In genomic region chr7:93758621-93759020, GRCh38 we compare ENCODE assay signal across 27 cellular contexts.
"Had no signal": no experiment of that assay in that cellular context is flagged by ENCODE, and none has a peak within 500 bp of the region (broad histone marks: within the 10 kb centered on the region; RNA-seq: fewer than 3 reads in every experiment).

No MANE protein-coding gene starts in this region.

- H3K4me3 ChIP-seq: left ventricle myocardium inferior, lung, mucosa of descending colon, pancreas, prostate gland, sigmoid colon, spleen, tibial nerve, uterus had no signal

- ATAC-seq: left colon; mucosa of descending colon; naive thymus-derived CD4-positive, alpha-beta T cell; natural killer cell treated with Interleukin-12 subunit alpha and Interleukin-12 subunit beta and Interleukin-15 and Interleukin-18, amount 100 ng/mL, for 72 hours; stimulated activated memory B cell treated with anti-CD40 and anti-IgM and Interleukin-4, amounts not matched to agents 10 μg/mL and 1 μg/mL and 100 μg/mL, for 72 hours; stimulated activated naive CD8-positive, alpha-beta T cell treated with anti-CD3 and anti-CD28 coated beads, Interleukin-15, amount 100 ng/mL, for 72 hours had no signal

- DNase-seq: hypothalamus; immature natural killer cell; left colon; left ventricle myocardium inferior; midbrain; mucosa of descending colon; naive thymus-derived CD4-positive, alpha-beta T cell; nucleus accumbens; pancreas; posterior cingulate gyrus; sigmoid colon; small intestine; spleen; stimulated activated CD4-positive, alpha-beta T cell treated with anti-CD3 and anti-CD28 coated beads, Interleukin-1b, Interleukin-23, amount 100 ng/mL, for 48 hours; stimulated activated CD4-positive, alpha-beta T cell treated with anti-CD3 and anti-CD28 coated beads, Interleukin-2, amount 100 ng/mL, for 48 hours; stimulated activated CD4-positive, alpha-beta T cell treated with anti-CD3 and anti-CD28 coated beads, Interleukin-4, amount 100 ng/mL, for 4 hours; stimulated activated CD8-positive, alpha-beta memory T cell treated with anti-CD3 and anti-CD28 coated beads, Interleukin-4, amount 100 ng/mL, for 48 hours; stimulated activated naive CD4-positive, alpha-beta T cell treated with Interleukin-2 at 50 U/mL for 16 hours; stimulated activated naive CD8-positive, alpha-beta T cell treated with anti-CD3 and anti-CD28 coated beads, Interleukin-15, amount 100 ng/mL, for 72 hours; substantia nigra; uterus had no signal

- FAIRE-seq: islet of Langerhans, pancreas, small intestine had no signal

- H3K27me3 ChIP-seq: pancreas, sigmoid colon, spleen, tibial nerve, uterus had no signal

- H3K4me1 ChIP-seq: left ventricle myocardium inferior, pancreas, prostate gland, sigmoid colon, spleen, tibial nerve, uterus had no signal

- H3K27ac ChIP-seq: left ventricle myocardium inferior, pancreas, prostate gland, sigmoid colon, spleen, tibial nerve, uterus had no signal

- H3K9me3 ChIP-seq: left ventricle myocardium inferior, mucosa of descending colon, pancreas, prostate gland, sigmoid colon, spleen, tibial nerve, uterus had no signal

- H3K36me3 ChIP-seq: left ventricle myocardium inferior, pancreas, prostate gland, sigmoid colon, spleen, tibial nerve, uterus had no signal
